ENCODE assay signal across 27 cellular contexts in genomic region chr2:79621252-79621651, GRCh38.
"Had no signal": no experiment of that assay in that cellular context is flagged by ENCODE, and none has a peak within 500 bp of the region (broad histone marks: within the 10 kb centered on the region; RNA-seq: fewer than 3 reads in every experiment).

No MANE protein-coding gene starts in this region.

- H3K9me3 Mint-ChIP-seq: mesothelial cell of epicardium had no signal

- H3K4me1 Mint-ChIP-seq: immature natural killer cell, mesothelial cell of epicardium had no signal

- H3K4me3 ChIP-seq: coronary artery, dorsolateral prefrontal cortex, esophagus squamous epithelium, gastrocnemius medialis, heart right ventricle, left lung, lower lobe of right lung had no signal

- H3K27me3 ChIP-seq: dorsolateral prefrontal cortex, esophagus squamous epithelium, gastrocnemius medialis, heart right ventricle, left lung had no signal

- H3K36me3 Mint-ChIP-seq: mesothelial cell of epicardium had no signal

- H3K36me3 ChIP-seq: esophagus squamous epithelium, gastrocnemius medialis, heart right ventricle, left lung, lower lobe of right lung had no signal

- ATAC-seq: esophagus mucosa, gastrocnemius medialis, heart right ventricle, left lung, left ventricle myocardium superior, lower lobe of right lung had no signal

- H3K4me1 ChIP-seq: esophagus squamous epithelium, gastrocnemius medialis, heart right ventricle, left lung, lower lobe of right lung had no signal

- H3K27ac Mint-ChIP-seq: immature natural killer cell, mesothelial cell of epicardium had no signal

- H3K27ac ChIP-seq: coronary artery, dorsolateral prefrontal cortex, epithelial cell of prostate, esophagus squamous epithelium, gastrocnemius medialis, heart right ventricle, left lung, lower lobe of right lung had no signal

- H3K4me3 Mint-ChIP-seq: immature natural killer cell, mesothelial cell of epicardium had no signal

- DNase-seq: dermis blood vessel endothelial cell; dorsolateral prefrontal cortex; effector CD4-positive, alpha-beta T cell; effector memory CD4-positive, alpha-beta T cell; erythroblast; esophagus squamous epithelium; foreskin fibroblast; foreskin melanocyte; gastrocnemius medialis; glutamatergic neuron; head of caudate nucleus; heart right ventricle; hypothalamus; immature natural killer cell; islet precursor cell; kidney; kidney glomerular epithelial cell; left lung; left ventricle myocardium superior; lower lobe of right lung; mesenchymal stem cell had no signal

- FAIRE-seq: colon, endometrium, kidney had no signal

- H3K9me3 ChIP-seq: gastrocnemius medialis, left lung, lower lobe of right lung had no signal
